ENCODE assay signal across 12 cellular contexts in the genomic region with DNA sequence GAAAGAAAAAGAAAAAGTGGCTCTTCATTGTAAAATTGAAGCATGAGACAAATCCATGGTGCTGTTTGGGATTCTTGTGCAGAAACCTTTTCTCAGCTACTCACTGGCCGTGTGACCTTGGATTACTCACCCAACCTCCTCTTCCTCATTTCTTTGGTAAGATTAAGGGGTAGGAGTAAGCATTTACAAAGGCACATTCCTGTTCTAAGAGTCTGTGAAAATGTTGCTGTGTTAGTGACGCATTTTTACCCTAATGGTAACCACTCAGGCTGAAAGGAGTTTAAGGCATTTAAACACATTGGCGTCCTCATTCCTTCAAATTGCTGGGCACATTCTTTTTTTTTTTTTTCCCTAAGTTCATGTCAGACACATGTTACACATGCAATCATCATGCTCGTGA. TPM values are rescaled to one million over a fixed set of nuclear protein-coding genes. Genes with fewer than 3 reads are reported as not detected.
DNase-seq lines count a peak whose midpoint lies in the region; ATAC-seq, FAIRE-seq and TF ChIP-seq lines count a peak whose summit lies in the region.
"Had no signal": no experiment of that assay in that cellular context is flagged by ENCODE, and none has a peak within 500 bp of the region (broad histone marks: within the 10 kb centered on the region; RNA-seq: fewer than 3 reads in every experiment).

No MANE protein-coding gene starts in this region.

- H3K27me3 ChIP-seq in PC-9 (ENCODE audit: insufficient read depth, low read depth) (no peaks in the 10 kb centered on the region), small intestine (ENCODE audit: control insufficient read depth in 2 of 2, insufficient read depth in 2 of 2, low read length in 2 of 2) (no peaks in the 10 kb centered on the region)

- H3K9me3 ChIP-seq in PC-9 (ENCODE audit: insufficient read depth, low read depth) (no peaks in the 10 kb centered on the region; the same call in 1 of the 2 replicates), small intestine (ENCODE audit: control insufficient read depth, low read depth) (no peaks in the 10 kb centered on the region)

- DNase-seq in GM04503 (ENCODE audit: low read depth) (peak; percentile 95), PC-9 (peak in 1 of 2 experiments; percentile 71), epithelial cell of proximal tubule (ENCODE audit: low read depth) (peak; percentile 93), skeletal muscle cell (ENCODE audit: low read depth) (peak; percentile 92), small intestine (no peak), activated gamma-delta T cell treated with Interleukin-2 at 50 U/mL for 16 hours (no peak), NCI-H1417 treated with DMSO at 0.1 percent for 48 hours (lab: John Stamatoyannopoulos, UW) (no peak)
- DNase-seq in effector memory CD8-positive, alpha-beta T cell: no peak
- DNase-seq: activated naive CD8-positive, alpha-beta T cell treated with anti-CD3 and anti-CD28 coated beads for 36 hours; DMS 273 treated with DMSO at 0.1 percent for 48 hours; T-helper 17 cell had no signal

- H3K9me3 Mint-ChIP-seq in effector memory CD8-positive, alpha-beta T cell: no peaks in the 10 kb centered on the region
- H3K9me3 Mint-ChIP-seq: activated naive CD8-positive, alpha-beta T cell treated with anti-CD3 and anti-CD28 coated beads for 36 hours had no signal

- H3K4me1 Mint-ChIP-seq in effector memory CD8-positive, alpha-beta T cell (ENCODE audit: low read depth in 2 of 2): peaks cover 12% of the 10 kb centered on the region in 2 donors

- H3K9me2 ChIP-seq in PC-9 (ENCODE audit: insufficient read depth): no peaks in the 10 kb centered on the region

- H3K4me3 ChIP-seq in PC-9 (no peak overlapping the region), epithelial cell of proximal tubule (ENCODE audit: low read depth, low read length) (no peak overlapping the region), skeletal muscle cell (ENCODE audit: low read depth, low read length) (no peak overlapping the region), small intestine (ENCODE audit: low read depth in 1 of 2, low read length in 2 of 2) (no peak overlapping the region)

- no peak overlapping the region for H3K4me3 Mint-ChIP-seq in effector memory CD8-positive, alpha-beta T cell
- H3K4me3 Mint-ChIP-seq: activated naive CD8-positive, alpha-beta T cell treated with anti-CD3 and anti-CD28 coated beads for 36 hours; T-helper 17 cell had no signal

- peaks cover 33% of the 10 kb centered on the region; the same call in 1 of the 2 replicates for H3F3A ChIP-seq in PC-9 (ENCODE audit: insufficient read depth, low read depth)

- peaks cover 7% of the 10 kb centered on the region for H3K36me3 Mint-ChIP-seq in effector memory CD8-positive, alpha-beta T cell (ENCODE audit: insufficient read depth)
- H3K36me3 Mint-ChIP-seq: activated naive CD8-positive, alpha-beta T cell treated with anti-CD3 and anti-CD28 coated beads for 36 hours had no signal

- H3K27ac ChIP-seq in PC-9 (no peak overlapping the region), small intestine (ENCODE audit: low read depth in 1 of 2, low read length in 1 of 2) (no peak overlapping the region)

- no TSS peak for BruUV-seq in PC-9 (replicated peaks; lab: Mats Ljungman, UMichigan)

- H3K27ac Mint-ChIP-seq in effector memory CD8-positive, alpha-beta T cell: no peak overlapping the region
- H3K27ac Mint-ChIP-seq: activated naive CD8-positive, alpha-beta T cell treated with anti-CD3 and anti-CD28 coated beads for 36 hours; T-helper 17 cell had no signal

- peaks cover 39% of the 10 kb centered on the region for H3K4me1 ChIP-seq in PC-9 (replicated peaks; ENCODE audit: insufficient read depth)
- H3K4me1 ChIP-seq in small intestine (ENCODE audit: control insufficient read depth in 2 of 2, insufficient read depth in 1 of 2, low read depth in 1 of 2, low read length in 1 of 2): no peaks in the 10 kb centered on the region

- TF ChIP-seq CTCF in PC-9 (conservative IDR thresholded peaks at IDR 0.05) (no peak), epithelial cell of proximal tubule (conservative IDR thresholded peaks at IDR 0.05; ENCODE audit: low read depth, low read length) (no peak)

- peaks cover 88% of the 10 kb centered on the region for H3K79me2 ChIP-seq in PC-9 (ENCODE audit: low read depth)

- POLR2A ChIA-PET in PC-9 (lab: Charles Lee; ENCODE audit: unreplicated experiment): no interaction called here

- no peak for ATAC-seq in effector memory CD8-positive, alpha-beta T cell (replicated peaks)
- ATAC-seq: T-helper 17 cell had no signal

- no peak for FAIRE-seq in small intestine (lab: Jason Lieb, UNC)
- FAIRE-seq: GM12892 had no signal

- peaks cover 49% of the 10 kb centered on the region for H4K20me1 ChIP-seq in PC-9 (ENCODE audit: insufficient read depth)

- CTCF ChIA-PET in PC-9 (lab: Charles Lee): no interaction called here

- peak overlapping the region; percentile 94; the same call in 1 of the 2 replicates for H3K4me2 ChIP-seq in PC-9

- H2AFZ ChIP-seq in PC-9: no peak overlapping the region

- intact Hi-C loops in PC-9 (cut with micrococcal nuclease; ENCODE audit: unreplicated experiment): no loop called here

- H3K36me3 ChIP-seq in PC-9 (ENCODE audit: low read depth) (peaks cover 60% of the 10 kb centered on the region), small intestine (ENCODE audit: control insufficient read depth in 2 of 2, insufficient read depth in 2 of 2, low read length in 2 of 2) (no peaks in the 10 kb centered on the region)

- 92 to 95% (median 93%) methylated on average over 4 of the region's 4 CpGs for WGBS in small intestine, 3 donors

- H3K27me3 Mint-ChIP-seq in effector memory CD8-positive, alpha-beta T cell: peaks cover 25 to 32% of the 10 kb centered on the region in 2 donors

RNA-seq across cellular contexts. Expression of a gene that starts 4.3 kb away (rescaled TPM):
- 133 and 145 TPM in 2 replicates for total RNA-seq in PC-9 (2021)
- 111 and 139 TPM in 2 replicates for total RNA-seq in epithelial cell of proximal tubule
- 1 to 10 TPM; 4.2 to 9.2 (median 5.9) TPM for polyA plus RNA-seq in small intestine

Comparison
In these comparisons a context has a peak if more than half of its experiments do, and no peak if none do; other contexts are left out.
1. DNase-seq: peak in GM04503 (single experiment), epithelial cell of proximal tubule (single experiment) and skeletal muscle cell (single experiment); none in small intestine (single experiment), activated gamma-delta T cell treated with Interleukin-2 at 50 U/mL for 16 hours (single experiment), effector memory CD8-positive, alpha-beta T cell (0 of 3) and NCI-H1417 treated with DMSO at 0.1 percent for 48 hours (single experiment).